ENCODE assay signal across 15 cellular contexts in genomic region chr14:74574092-74574438, GRCh38. TPM values are rescaled to one million over a fixed set of nuclear protein-coding genes. Genes with fewer than 3 reads are reported as not detected.
DNase-seq lines count a peak whose midpoint lies in the region; ATAC-seq and TF ChIP-seq lines count a peak whose summit lies in the region.
"Had no signal": no experiment of that assay in that cellular context is flagged by ENCODE, and none has a peak within 500 bp of the region (broad histone marks: within the 10 kb centered on the region; RNA-seq: fewer than 3 reads in every experiment).

No MANE protein-coding gene starts in this region.

- no peak for TF ChIP-seq POLR2A in GM18505 (IDR thresholded peaks at IDR 0.05; ENCODE audit: borderline replicate concordance, extremely low read depth, insufficient read depth, insufficient read length)

- DNase-seq in CD4-positive, alpha-beta memory T cell: peak in 4 of 5 donors; percentile 45 to 58 (median 56)
- DNase-seq in OCI-M1 (lab: John Stamatoyannopoulos, UW) (peak; percentile 2), chondrocyte (ENCODE audit: low spot score) (no peak), retinal pigment epithelial cell (ENCODE audit: low read depth) (peak; percentile 49), amniotic stem cell (lab: John Stamatoyannopoulos, UW) (no peak)
- DNase-seq: activated CD8-positive, alpha-beta memory T cell treated with anti-CD3 and anti-CD28 coated beads, Interleukin-2, amount 50 U/mL, for 48 hours; dorsolateral prefrontal cortex; hypothalamus; KG1; NCI-H524; stimulated activated CD4-positive, alpha-beta T cell treated with anti-CD3 and anti-CD28 coated beads, Interleukin-15, amount 100 ng/mL, for 24 hours; SW 1271 had no signal

- H3K9me3 Mint-ChIP-seq in CD4-positive, alpha-beta memory T cell: no peaks in the 10 kb centered on the region
- H3K9me3 Mint-ChIP-seq in chondrocyte (ENCODE audit: low read depth): no peaks in the 10 kb centered on the region

- H3K4me3 ChIP-seq in CD4-positive, alpha-beta memory T cell (ENCODE audit: low read length in 2 of 2): no peak overlapping the region
- H3K4me3 ChIP-seq in retinal pigment epithelial cell (ENCODE audit: low read length): no peak overlapping the region
- H3K4me3 ChIP-seq: dorsolateral prefrontal cortex had no signal

- no peak for TF ChIP-seq CTCF in chondrocyte (IDR thresholded peaks at IDR 0.05)
- no peak for TF ChIP-seq CTCF in retinal pigment epithelial cell (conservative IDR thresholded peaks at IDR 0.05; ENCODE audit: low read depth, low read length)

- no peaks in the 10 kb centered on the region for H3K9me3 ChIP-seq in CD4-positive, alpha-beta memory T cell (ENCODE audit: control insufficient read depth in 1 of 2, low read length in 2 of 2)

- no peak overlapping the region for H3K27ac ChIP-seq in CD4-positive, alpha-beta memory T cell (ENCODE audit: low read depth, low read length)

- CTCF ChIA-PET in CD4-positive, alpha-beta memory T cell (lab: Charles Lee; ENCODE audit: partially characterized antibody): no interaction called here

- H3K27me3 Mint-ChIP-seq in CD4-positive, alpha-beta memory T cell: no peaks in the 10 kb centered on the region
- H3K27me3 Mint-ChIP-seq in chondrocyte (ENCODE audit: low read depth): no peaks in the 10 kb centered on the region

- peaks cover 39% of the 10 kb centered on the region for H3K4me1 ChIP-seq in CD4-positive, alpha-beta memory T cell (ENCODE audit: insufficient read depth, low read length)

- intact Hi-C loops in CD4-positive, alpha-beta memory T cell (cut with micrococcal nuclease): no loop called here

- POLR2A ChIA-PET in CD4-positive, alpha-beta memory T cell (lab: Charles Lee; ENCODE audit: partially characterized antibody): interaction anchor here (1.1 to 1.2 kb wide), 3 partner anchors 45 to 81 kb away, joined by 3 read pairs; partner anchors contain the start of genes ISCA2 and NPC2

- H3K27me3 ChIP-seq in CD4-positive, alpha-beta memory T cell (ENCODE audit: insufficient read depth, low read length): no peaks in the 10 kb centered on the region
- H3K27me3 ChIP-seq: dorsolateral prefrontal cortex had no signal

- no peaks in the 10 kb centered on the region for H3K36me3 Mint-ChIP-seq in CD4-positive, alpha-beta memory T cell
- no peaks in the 10 kb centered on the region for H3K36me3 Mint-ChIP-seq in chondrocyte (ENCODE audit: low read depth)

- peak overlapping the region; percentile 1 to 72 (median 33) for H3K27ac Mint-ChIP-seq in CD4-positive, alpha-beta memory T cell
- peak overlapping the region; percentile 100 for H3K27ac Mint-ChIP-seq in chondrocyte (ENCODE audit: unreplicated experiment)

- no peaks in the 10 kb centered on the region for H3K36me3 ChIP-seq in CD4-positive, alpha-beta memory T cell (ENCODE audit: insufficient read depth, low read length)

- H3K4me1 Mint-ChIP-seq in CD4-positive, alpha-beta memory T cell: peaks cover 23 to 40% (median 29%) of the 10 kb centered on the region in 4 donors
- H3K4me1 Mint-ChIP-seq in chondrocyte (ENCODE audit: low read depth): peaks cover 92% of the 10 kb centered on the region

- ATAC-seq in GM19035 (IDR thresholded peaks at IDR 0.05; ENCODE audit: unreplicated experiment) (no peak), GM19463 (IDR thresholded peaks at IDR 0.05; ENCODE audit: unreplicated experiment) (no peak), GM18505 (IDR thresholded peaks at IDR 0.05; ENCODE audit: unreplicated experiment) (no peak)

- peak overlapping the region in 7 of 8 donors; percentile 2 to 65 (median 6) for H3K4me3 Mint-ChIP-seq in CD4-positive, alpha-beta memory T cell
- no peak overlapping the region for H3K4me3 Mint-ChIP-seq in chondrocyte (ENCODE audit: unreplicated experiment)

RNA-seq across cellular contexts. Expression of gene LTBP2, which starts 38.0 kb away (rescaled TPM):
- under 1 TPM; 0.36 to 0.44 TPM for total RNA-seq in CD4-positive, alpha-beta memory T cell
- under 1 TPM; 0.11 to 0.36 TPM for polyA plus RNA-seq in CD4-positive, alpha-beta memory T cell
- 210 to 446 TPM (median 215 TPM) in 3 replicates for total RNA-seq in chondrocyte

Comparison
In these comparisons a context has a peak if more than half of its experiments do, and no peak if none do; other contexts are left out.
1. DNase-seq: peak in CD4-positive, alpha-beta memory T cell (4 of 5), OCI-M1 (single experiment) and retinal pigment epithelial cell (single experiment); none in chondrocyte (single experiment) and amniotic stem cell (single experiment).
2. RNA of gene LTBP2, which starts 38.0 kb away (total RNA-seq): 210 to 446 TPM in chondrocyte; 0.36 to 0.44 TPM in CD4-positive, alpha-beta memory T cell; every median in the first group is over 100 times any median in the second.